Comparison of ENCODE assay signal across 8 cellular contexts in genomic region chr14:61524211-61524806, GRCh38.
DNase-seq lines count a peak whose midpoint lies in the region; ATAC-seq and TF ChIP-seq lines count a peak whose summit lies in the region.

No MANE protein-coding gene starts in this region.

- no peaks in the 10 kb centered on the region for H3K9me3 ChIP-seq in Karpas-422 (ENCODE audit: low read length)

- no peak overlapping the region for H3K4me2 ChIP-seq in Karpas-422 (ENCODE audit: low read depth, low read length, poor library complexity, severe bottlenecking)

- H3K9me2 ChIP-seq in Karpas-422 (replicated peaks; ENCODE audit: insufficient read depth, low read length): no peaks in the 10 kb centered on the region

- H3K27ac ChIP-seq in Karpas-422 (ENCODE audit: low read length): no peak overlapping the region

- peaks cover 56% of the 10 kb centered on the region for H3K36me3 Mint-ChIP-seq in effector memory CD8-positive, alpha-beta T cell (ENCODE audit: insufficient read depth)
- H3K36me3 Mint-ChIP-seq in osteocyte (ENCODE audit: unreplicated experiment): no peaks in the 10 kb centered on the region

- H3K9me3 Mint-ChIP-seq in effector memory CD8-positive, alpha-beta T cell: no peaks in the 10 kb centered on the region
- H3K9me3 Mint-ChIP-seq in osteocyte (ENCODE audit: unreplicated experiment): no peaks in the 10 kb centered on the region

- peak overlapping the region; percentile 80 to 84 for H3K27ac Mint-ChIP-seq in effector memory CD8-positive, alpha-beta T cell
- H3K27ac Mint-ChIP-seq in osteocyte (ENCODE audit: unreplicated experiment): peak overlapping the region; percentile 69

- DNase-seq in Daoy (ENCODE audit: low read depth): peak; percentile 91
- DNase-seq in NCI-H510A treated with DMSO at 0.1 percent for 48 hours (lab: John Stamatoyannopoulos, UW): peak; percentile 85
- no peak for DNase-seq in effector memory CD8-positive, alpha-beta T cell
- no peak for DNase-seq in osteocyte (ENCODE audit: extremely low spot score, unreplicated experiment)
- no peak for DNase-seq in T-helper 9 cell
- no peak for DNase-seq in hippocampal formation (lab: John Stamatoyannopoulos, UW)
- DNase-seq in Karpas-422: no peak

- no peaks in the 10 kb centered on the region for H4K20me1 ChIP-seq in Karpas-422 (ENCODE audit: insufficient read depth, low read depth, low read length)

- H2AFZ ChIP-seq in Karpas-422 (ENCODE audit: low read length): no peak overlapping the region

- peak overlapping the region; percentile 58 to 66 for H3K4me3 Mint-ChIP-seq in effector memory CD8-positive, alpha-beta T cell
- no peak overlapping the region for H3K4me3 Mint-ChIP-seq in osteocyte (ENCODE audit: unreplicated experiment)

- H3K79me2 ChIP-seq in Karpas-422 (ENCODE audit: low read length): no peaks in the 10 kb centered on the region

- H3K4me1 ChIP-seq in Karpas-422 (ENCODE audit: low read length): no peaks in the 10 kb centered on the region

- H3K4me1 Mint-ChIP-seq in effector memory CD8-positive, alpha-beta T cell (ENCODE audit: low read depth in 2 of 2): peaks cover 62 to 86% of the 10 kb centered on the region in 2 donors
- H3K4me1 Mint-ChIP-seq in osteocyte (ENCODE audit: unreplicated experiment): peaks cover 47% of the 10 kb centered on the region

- H3K27me3 ChIP-seq in Karpas-422 (ENCODE audit: low read length): no peaks in the 10 kb centered on the region

- no peak overlapping the region for H3K4me3 ChIP-seq in Karpas-422 (ENCODE audit: low read length)

- no peaks in the 10 kb centered on the region for H3K27me3 Mint-ChIP-seq in effector memory CD8-positive, alpha-beta T cell
- H3K27me3 Mint-ChIP-seq in osteocyte (ENCODE audit: unreplicated experiment): no peaks in the 10 kb centered on the region

- no peaks in the 10 kb centered on the region for H3K36me3 ChIP-seq in Karpas-422 (ENCODE audit: insufficient read depth, low read length)

- H3K9ac ChIP-seq in Karpas-422 (ENCODE audit: low read length): no peak overlapping the region

- no peak for ATAC-seq in effector memory CD8-positive, alpha-beta T cell (replicated peaks)
- no peak for ATAC-seq in GM18511 (IDR thresholded peaks at IDR 0.05; ENCODE audit: unreplicated experiment)

- TF ChIP-seq CTCF in osteocyte (IDR thresholded peaks at IDR 0.05): no peak

Comparison
In these comparisons a context has a peak if more than half of its experiments do, and no peak if none do; other contexts are left out.
1. DNase-seq: peak in Daoy (single experiment) and NCI-H510A treated with DMSO at 0.1 percent for 48 hours (single experiment); none in effector memory CD8-positive, alpha-beta T cell (0 of 3), osteocyte (single experiment), T-helper 9 cell (single experiment), hippocampal formation (0 of 2) and Karpas-422 (single experiment).